In genomic region chr10:94052901-94053638, GRCh38 we compare ENCODE assay signal across 18 cellular contexts. TPM values are rescaled to one million over a fixed set of nuclear protein-coding genes. Genes with fewer than 3 reads are reported as not detected.
"Had no signal": no experiment of that assay in that cellular context is flagged by ENCODE, and none has a peak within 500 bp of the region (broad histone marks: within the 10 kb centered on the region; RNA-seq: fewer than 3 reads in every experiment).

No MANE protein-coding gene starts in this region.

- FAIRE-seq: islet of Langerhans, urothelium cell line had no signal

- H3K4me3 ChIP-seq: adrenal gland, body of pancreas, heart left ventricle, mucosa of descending colon had no signal

- H3K9me3 Mint-ChIP-seq: activated CD4-positive, alpha-beta T cell treated with anti-CD3 and anti-CD28 coated beads, Interleukin-2, amount 10 ng/mL, durations not matched to agents 24 days and 14 days; activated naive CD4-positive, alpha-beta T cell treated with anti-CD3 and anti-CD28 coated beads, Interleukin-2, amount 10 ng/mL, durations not matched to agents 7 days and 5 days; central memory CD8-positive, alpha-beta T cell; dendritic cell treated with granulocyte-macrophage colony-stimulating factor and Interleukin-4, amounts not matched to agents 40 ng/mL and 50 ng/mL, for 4 days; natural killer cell treated with Interleukin-12 subunit alpha and Interleukin-12 subunit beta and Interleukin-15 and Interleukin-18, amount 100 ng/mL, for 72 hours; stimulated activated naive CD8-positive, alpha-beta T cell treated with anti-CD3 and anti-CD28 coated beads, Interleukin-15, Interleukin-2, amounts not matched to agents 100 ng/mL and 50 ng/mL, for 24 hours had no signal

- H3K4me1 Mint-ChIP-seq: activated CD4-positive, alpha-beta T cell treated with anti-CD3 and anti-CD28 coated beads, Interleukin-2, amount 10 ng/mL, durations not matched to agents 24 days and 14 days; activated naive CD4-positive, alpha-beta T cell treated with anti-CD3 and anti-CD28 coated beads, Interleukin-2, amount 10 ng/mL, durations not matched to agents 7 days and 5 days; central memory CD8-positive, alpha-beta T cell had no signal

- H3K36me3 ChIP-seq: adrenal gland, heart left ventricle had no signal

- H3K27me3 Mint-ChIP-seq: activated naive CD4-positive, alpha-beta T cell treated with anti-CD3 and anti-CD28 coated beads, Interleukin-2, amount 10 ng/mL, durations not matched to agents 7 days and 5 days; dendritic cell treated with granulocyte-macrophage colony-stimulating factor and Interleukin-4, amounts not matched to agents 40 ng/mL and 50 ng/mL, for 4 days had no signal

- ATAC-seq: body of pancreas; foreskin keratinocyte; heart left ventricle; left lobe of liver; mucosa of descending colon; natural killer cell treated with Interleukin-12 subunit alpha and Interleukin-12 subunit beta and Interleukin-15 and Interleukin-18, amount 100 ng/mL, for 72 hours had no signal

- H3K27me3 ChIP-seq: adrenal gland, body of pancreas, heart left ventricle had no signal

- H3K4me1 ChIP-seq: adrenal gland, body of pancreas, foreskin keratinocyte had no signal

- H3K36me3 Mint-ChIP-seq: activated naive CD4-positive, alpha-beta T cell treated with anti-CD3 and anti-CD28 coated beads, Interleukin-2, amount 10 ng/mL, durations not matched to agents 7 days and 5 days; natural killer cell treated with Interleukin-12 subunit alpha and Interleukin-12 subunit beta and Interleukin-15 and Interleukin-18, amount 100 ng/mL, for 72 hours had no signal

- H3K4me3 Mint-ChIP-seq: activated CD4-positive, alpha-beta T cell treated with anti-CD3 and anti-CD28 coated beads, Interleukin-2, amount 10 ng/mL, durations not matched to agents 24 days and 14 days; activated naive CD4-positive, alpha-beta T cell treated with anti-CD3 and anti-CD28 coated beads, Interleukin-2, amount 10 ng/mL, durations not matched to agents 7 days and 5 days; central memory CD8-positive, alpha-beta T cell; dendritic cell treated with granulocyte-macrophage colony-stimulating factor and Interleukin-4, amounts not matched to agents 40 ng/mL and 50 ng/mL, for 4 days; natural killer cell treated with Interleukin-12 subunit alpha and Interleukin-12 subunit beta and Interleukin-15 and Interleukin-18, amount 100 ng/mL, for 72 hours; stimulated activated naive CD8-positive, alpha-beta T cell treated with anti-CD3 and anti-CD28 coated beads, Interleukin-15, Interleukin-2, amounts not matched to agents 100 ng/mL and 50 ng/mL, for 24 hours had no signal

- DNase-seq: activated CD4-positive, alpha-beta T cell treated with anti-CD3 and anti-CD28 coated beads, Interleukin-2, amount 10 ng/mL, durations not matched to agents 24 days and 14 days; activated naive CD4-positive, alpha-beta T cell treated with anti-CD3 and anti-CD28 coated beads, Interleukin-2, amount 10 ng/mL, durations not matched to agents 7 days and 5 days; adrenal gland; body of pancreas; foreskin keratinocyte; heart left ventricle; mammary epithelial cell; mucosa of descending colon; occipital lobe; stimulated activated CD4-positive, alpha-beta T cell treated with anti-CD3 and anti-CD28 coated beads, Interleukin-4, amount 100 ng/mL, for 1 hour; stimulated activated CD8-positive, alpha-beta memory T cell treated with anti-CD3 and anti-CD28 coated beads, Interleukin-4, amount 100 ng/mL, for 48 hours had no signal

- H3K9me3 ChIP-seq: adrenal gland, body of pancreas, heart left ventricle, mucosa of descending colon had no signal

- H3K27ac ChIP-seq: adrenal gland, body of pancreas, foreskin keratinocyte, heart left ventricle had no signal

- H3K27ac Mint-ChIP-seq: activated CD4-positive, alpha-beta T cell treated with anti-CD3 and anti-CD28 coated beads, Interleukin-2, amount 10 ng/mL, durations not matched to agents 24 days and 14 days; activated naive CD4-positive, alpha-beta T cell treated with anti-CD3 and anti-CD28 coated beads, Interleukin-2, amount 10 ng/mL, durations not matched to agents 7 days and 5 days; dendritic cell treated with granulocyte-macrophage colony-stimulating factor and Interleukin-4, amounts not matched to agents 40 ng/mL and 50 ng/mL, for 4 days; natural killer cell treated with Interleukin-12 subunit alpha and Interleukin-12 subunit beta and Interleukin-15 and Interleukin-18, amount 100 ng/mL, for 72 hours; stimulated activated naive CD8-positive, alpha-beta T cell treated with anti-CD3 and anti-CD28 coated beads, Interleukin-15, Interleukin-2, amounts not matched to agents 100 ng/mL and 50 ng/mL, for 24 hours had no signal

RNA-seq across cellular contexts. Expression of gene PLCE1, which starts 59.3 kb away (rescaled TPM):
- total RNA-seq: activated CD4-positive, alpha-beta T cell treated with anti-CD3 and anti-CD28 coated beads, Interleukin-2, amount 10 ng/mL, durations not matched to agents 24 days and 14 days had no signal
